ENCODE assay signal across 7 cellular contexts in the genomic region with DNA sequence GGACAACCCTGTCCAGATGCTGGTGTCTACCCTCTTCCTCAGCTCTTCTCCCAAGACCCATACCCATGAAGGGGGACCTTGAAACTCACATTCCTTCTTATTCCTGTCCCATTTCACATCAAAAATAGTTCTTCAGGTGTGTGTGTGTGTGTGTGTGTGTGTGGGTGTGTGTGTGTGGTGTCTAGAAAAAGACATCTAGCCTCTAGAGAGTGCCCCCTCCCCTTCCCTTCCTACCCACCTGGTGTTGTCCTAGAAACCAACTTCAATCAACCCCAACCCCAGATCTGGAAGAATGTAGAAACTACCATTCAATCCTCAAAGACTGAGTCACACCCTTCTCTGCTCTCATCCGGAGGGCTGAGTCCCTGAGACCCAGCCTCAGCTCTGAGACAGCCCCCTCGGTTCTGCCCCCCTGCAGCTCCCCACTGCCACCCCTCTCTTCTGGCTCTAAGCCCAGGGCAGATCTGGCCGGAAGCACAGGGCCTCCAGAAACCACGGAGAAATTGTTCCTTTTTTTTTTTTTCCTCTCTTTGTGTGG. TPM values are rescaled to one million over a fixed set of nuclear protein-coding genes. Genes with fewer than 3 reads are reported as not detected.
A peak's percentile ranks its signal among the peaks of the same experiment; 100 is the strongest.
DNase-seq lines count a peak whose midpoint lies in the region; TF ChIP-seq lines count a peak whose summit lies in the region.

No MANE protein-coding gene starts in this region.

- peaks cover 38% of the 10 kb centered on the region for H3K4me1 ChIP-seq in OCI-LY3 (ENCODE audit: low read length)
- peaks cover 33 to 34% of the 10 kb centered on the region in 2 experiments for H3K4me1 ChIP-seq in trophoblast cell (ENCODE audit: control insufficient read depth in 1 of 2, insufficient read depth in 2 of 2, low read length in 2 of 2)

- H2AK5ac ChIP-seq in trophoblast cell (ENCODE audit: low read length), result no peak overlapping the region

- no peak overlapping the region for H4K12ac ChIP-seq in trophoblast cell (ENCODE audit: low read depth, low read length)

- H4K91ac ChIP-seq in trophoblast cell (ENCODE audit: low read depth, low read length), result peak overlapping the region; percentile 26

- peak overlapping the region; percentile 41 for H3K9ac ChIP-seq in OCI-LY3 (ENCODE audit: low read length)
- H3K9ac ChIP-seq in trophoblast cell (ENCODE audit: low read length), result no peak overlapping the region

- peak overlapping the region; percentile 88 for H3K4me3 Mint-ChIP-seq in activated naive CD8-positive, alpha-beta T cell

- peak overlapping the region; percentile 83 for H3K27ac ChIP-seq in OCI-LY3 (ENCODE audit: low read length)
- no peak overlapping the region for H3K27ac ChIP-seq in trophoblast cell (ENCODE audit: low read depth, low read length)

- no peak overlapping the region for H3K18ac ChIP-seq in trophoblast cell (ENCODE audit: low read length)

- TF ChIP-seq CTCF in GM13977 (IDR thresholded peaks at IDR 0.05; ENCODE audit: extremely low read depth, insufficient read depth, missing control alignments) (no peak), OCI-LY3 (IDR thresholded peaks at IDR 0.05; ENCODE audit: low read depth, low read length) (no peak)

- H3K9me3 Mint-ChIP-seq in activated naive CD8-positive, alpha-beta T cell (ENCODE audit: low read depth), result no peaks in the 10 kb centered on the region

- no peaks in the 10 kb centered on the region for H3K27me3 Mint-ChIP-seq in activated naive CD8-positive, alpha-beta T cell

- peaks cover 59% of the 10 kb centered on the region for H3K36me3 ChIP-seq in OCI-LY3 (replicated peaks; ENCODE audit: low read depth, low read length)
- no peaks in the 10 kb centered on the region for H3K36me3 ChIP-seq in trophoblast cell (ENCODE audit: control insufficient read depth in 1 of 2, insufficient read depth in 2 of 2, low read length in 2 of 2)

- no peaks in the 10 kb centered on the region for H3K27me3 ChIP-seq in OCI-LY3 (ENCODE audit: low read depth, low read length)
- H3K27me3 ChIP-seq in trophoblast cell (ENCODE audit: insufficient read depth, low read length), result peaks cover 5% of the 10 kb centered on the region

- H3K14ac ChIP-seq in trophoblast cell (ENCODE audit: low read length), result no peak overlapping the region

- no peak overlapping the region for H2BK120ac ChIP-seq in trophoblast cell (ENCODE audit: insufficient read depth, low read length, poor library complexity)

- in situ Hi-C loops in GM13977 (cut with MboI; ENCODE audit: low pct_unique_long_range_greater_than_20kb, low sequenced_read_pairs, unreplicated experiment), result no loop called here

- H2BK5ac ChIP-seq in trophoblast cell (ENCODE audit: low read depth, low read length, poor library complexity), result no peak overlapping the region

- WGBS in trophoblast cell (ENCODE audit: extremely low coverage, insufficient coverage, insufficient read length), result no CpG with 5 or more reads among the region's 4 CpGs

- H3K4me2 ChIP-seq in OCI-LY3 (ENCODE audit: low read length) (peak overlapping the region; percentile 99), trophoblast cell (ENCODE audit: low read length) (no peak overlapping the region)

- no peak overlapping the region for H3K4ac ChIP-seq in trophoblast cell (ENCODE audit: low read depth, low read length)

- peaks cover 93% of the 10 kb centered on the region for H3K79me2 ChIP-seq in OCI-LY3 (ENCODE audit: low read length)
- peaks cover 2% of the 10 kb centered on the region for H3K79me2 ChIP-seq in trophoblast cell (ENCODE audit: control insufficient read depth, insufficient read depth, low read length, poor library complexity)

- no peak overlapping the region for H3K23ac ChIP-seq in trophoblast cell (ENCODE audit: low read length)

- H3K36me3 Mint-ChIP-seq in activated naive CD8-positive, alpha-beta T cell, result peaks cover 6% of the 10 kb centered on the region

- no peak overlapping the region for H4K8ac ChIP-seq in trophoblast cell (ENCODE audit: low read depth, low read length)

- no peaks in the 10 kb centered on the region for H3K9me3 ChIP-seq in OCI-LY3 (ENCODE audit: insufficient read depth, low read length)
- peaks cover 6% of the 10 kb centered on the region for H3K9me3 ChIP-seq in trophoblast cell (ENCODE audit: insufficient read depth, low read depth, low read length)

- H3K4me1 Mint-ChIP-seq in activated naive CD8-positive, alpha-beta T cell (ENCODE audit: low read depth), result peaks cover 60% of the 10 kb centered on the region

- DNase-seq in GM13977 (ENCODE audit: low spot score) (peak; percentile 67), trophoblast cell (no peak), cerebellar cortex (ENCODE audit: low spot score) (no peak), ureter (ENCODE audit: low spot score) (no peak), hippocampal formation (lab: John Stamatoyannopoulos, UW) (no peak)

- H3K79me1 ChIP-seq in trophoblast cell (ENCODE audit: low read length), result peaks cover 19% of the 10 kb centered on the region

- H2BK12ac ChIP-seq in trophoblast cell (ENCODE audit: low read length), result no peak overlapping the region

- peaks cover 75% of the 10 kb centered on the region for H4K20me1 ChIP-seq in OCI-LY3 (ENCODE audit: insufficient read depth, low read length)

- H3K27ac Mint-ChIP-seq in activated naive CD8-positive, alpha-beta T cell, result peak overlapping the region; percentile 74

- H3K4me3 ChIP-seq in OCI-LY3 (ENCODE audit: low read length) (peak overlapping the region; percentile 92), trophoblast cell (ENCODE audit: low read depth, low read length) (no peak overlapping the region)

- H2AFZ ChIP-seq in OCI-LY3 (ENCODE audit: low read depth, low read length) (no peak overlapping the region), trophoblast cell (ENCODE audit: insufficient read depth, low read length, poor library complexity) (no peak overlapping the region)

RNA-seq across cellular contexts. Expression of a gene that starts 3.5 kb away (rescaled TPM):
- 46.3 and 48.1 TPM in 2 replicates for polyA plus RNA-seq in trophoblast cell (2013)
- 69.2 TPM for total RNA-seq in ureter

RNA-seq across cellular contexts. Expression of a gene that starts 22.5 kb away (rescaled TPM):
- polyA plus RNA-seq in trophoblast cell (2013), result 29.5 and 29.9 TPM in 2 replicates
- 60.6 TPM for total RNA-seq in ureter

RNA-seq across cellular contexts. Expression of a gene that starts 25.0 kb away (rescaled TPM):
- 75.1 and 79.1 TPM in 2 replicates for polyA plus RNA-seq in trophoblast cell (2013)
- 5.9 TPM for total RNA-seq in ureter

RNA-seq across cellular contexts. Expression of a gene that starts 49.9 kb away (rescaled TPM):
- polyA plus RNA-seq in trophoblast cell (2013), result 3.7 and 4.0 TPM in 2 replicates
- 15.1 TPM for total RNA-seq in ureter
